In the genomic region with DNA sequence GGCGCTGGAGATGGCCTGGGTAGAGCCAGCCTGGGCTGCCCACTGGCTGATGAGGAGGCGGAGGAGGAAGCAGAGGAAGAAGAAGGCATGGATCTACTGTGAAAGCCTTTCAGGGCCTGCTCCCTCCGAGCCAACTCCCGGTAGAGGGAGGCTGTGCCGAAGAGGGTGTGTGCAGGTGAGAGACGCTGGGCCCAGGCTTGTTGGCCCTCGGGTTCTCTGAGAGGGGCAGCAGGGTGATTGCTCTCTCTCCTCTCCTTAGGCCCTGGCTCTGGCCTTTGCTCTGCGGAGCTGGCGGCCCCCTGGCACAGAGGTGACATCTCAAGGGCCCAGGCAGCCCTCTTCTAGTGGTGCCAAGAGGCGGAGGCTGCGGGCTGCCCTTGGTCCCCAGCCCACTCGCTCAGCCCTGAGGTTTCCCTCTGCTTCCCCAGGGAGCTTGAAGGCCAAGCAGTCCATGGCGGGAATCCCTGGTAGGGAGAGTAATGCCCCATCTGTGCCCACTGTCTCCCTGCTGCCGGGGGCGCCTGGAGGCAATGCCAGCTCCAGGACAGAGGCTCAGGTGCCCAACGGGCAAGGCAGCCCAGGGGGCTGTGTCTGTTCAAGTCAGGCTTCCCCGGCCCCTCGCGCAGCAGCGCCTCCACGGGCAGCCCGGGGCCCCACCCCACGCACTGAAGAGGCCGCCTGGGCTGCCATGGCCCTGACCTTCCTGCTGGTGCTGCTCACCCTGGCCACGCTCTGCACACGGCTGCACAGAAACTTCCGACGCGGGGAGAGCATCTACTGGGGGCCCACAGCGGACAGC, we compare ENCODE assay signal across 9 cellular contexts. TPM values are rescaled to one million over a fixed set of nuclear protein-coding genes. Genes with fewer than 3 reads are reported as not detected.
DNase-seq lines count a peak whose midpoint lies in the region; FAIRE-seq and TF ChIP-seq lines count a peak whose summit lies in the region.
"Had no signal": no experiment of that assay in that cellular context is flagged by ENCODE, and none has a peak within 500 bp of the region (broad histone marks: within the 10 kb centered on the region; RNA-seq: fewer than 3 reads in every experiment).

No MANE protein-coding gene starts in this region.

- H3K4me3 ChIP-seq in H7 (ENCODE audit: insufficient read depth, low read depth, low read length): no peak overlapping the region
- H3K4me3 ChIP-seq in ascending aorta: peak overlapping the region; percentile 43 to 61
- H3K4me3 ChIP-seq in spleen: peak overlapping the region in 6 of 8 donors; percentile 21 to 62 (median 27)
- no peak overlapping the region for H3K4me3 ChIP-seq in small intestine (ENCODE audit: low read depth in 1 of 2, low read length in 2 of 2)
- H3K4me3 ChIP-seq: neural progenitor cell had no signal

- no peak for FAIRE-seq in small intestine (lab: Jason Lieb, UNC)

- TF ChIP-seq CTCF in ascending aorta (IDR thresholded peaks at IDR 0.05): no peak
- TF ChIP-seq CTCF in spleen (IDR thresholded peaks at IDR 0.05 in 8 of 11, conservative IDR thresholded peaks at IDR 0.05 in 3 of 11): no peak

- H3K4me1 ChIP-seq in ascending aorta: peaks cover 10 to 17% of the 10 kb centered on the region in 2 donors
- H3K4me1 ChIP-seq in spleen: peaks cover 10 to 77% (median 43%) of the 10 kb centered on the region in 6 donors
- peaks cover 0 to 5% of the 10 kb centered on the region in 2 donors for H3K4me1 ChIP-seq in small intestine (ENCODE audit: control insufficient read depth in 2 of 2, insufficient read depth in 1 of 2, low read depth in 1 of 2, low read length in 1 of 2)

- DNase-seq in H7 (peak; percentile 60), ascending aorta (ENCODE audit: low spot score in 2 of 2) (peak in 1 of 2 donors; percentile 67), islet precursor cell (peak; percentile 66), spleen (peak; percentile 77), Kasumi-1 (lab: John Stamatoyannopoulos, UW) (no peak), small intestine (no peak), glomerular visceral epithelial cell (ENCODE audit: extremely low spot score) (no peak)
- no peak for DNase-seq in stimulated activated CD4-positive, alpha-beta T cell treated with anti-CD3 and anti-CD28 coated beads, Interleukin-2, amount 100 ng/mL, for 48 hours

- intact Hi-C loops in ascending aorta (cut with DNase I): no loop called here
- intact Hi-C loops in spleen (cut with DNase I; ENCODE audit: low total_unique reads): no loop called here

- WGBS in spleen, 5 donors: 63 to 90% (median 63%) methylated on average over 3 to 30 of the region's 30 CpGs
- 61 to 70% (median 66%) methylated on average over 26 to 30 of the region's 30 CpGs for WGBS in small intestine, 3 donors

- TF ChIP-seq POLR2A in spleen (IDR thresholded peaks at IDR 0.05): no peak

- no peaks in the 10 kb centered on the region for H3K9me3 ChIP-seq in ascending aorta
- no peaks in the 10 kb centered on the region for H3K9me3 ChIP-seq in spleen
- H3K9me3 ChIP-seq in small intestine (ENCODE audit: control insufficient read depth, low read depth): no peaks in the 10 kb centered on the region

- peak overlapping the region; percentile 54 for H3K27ac ChIP-seq in ascending aorta
- peak overlapping the region in 6 of 8 donors; percentile 14 to 63 (median 32) for H3K27ac ChIP-seq in spleen
- no peak overlapping the region for H3K27ac ChIP-seq in small intestine (ENCODE audit: low read depth in 1 of 2, low read length in 1 of 2)
- H3K27ac ChIP-seq: neural progenitor cell had no signal

- H3K27me3 ChIP-seq in H7 (ENCODE audit: control insufficient read depth, insufficient read depth, low read length) (peaks cover 17% of the 10 kb centered on the region), ascending aorta (no peaks in the 10 kb centered on the region), spleen (replicated peaks in 1 of 7) (no peaks in the 10 kb centered on the region), small intestine (ENCODE audit: control insufficient read depth in 2 of 2, insufficient read depth in 2 of 2, low read length in 2 of 2) (no peaks in the 10 kb centered on the region)

- H3K36me3 ChIP-seq in H7 (replicated peaks; ENCODE audit: control insufficient read depth, insufficient read depth, low read length) (peaks cover 2% of the 10 kb centered on the region), ascending aorta (peaks cover 29 to 33% of the 10 kb centered on the region in 2 donors), spleen (peaks cover 0 to 54% (median 34%) of the 10 kb centered on the region in 6 donors), small intestine (ENCODE audit: control insufficient read depth in 2 of 2, insufficient read depth in 2 of 2, low read length in 2 of 2) (peaks cover 0 to 2% of the 10 kb centered on the region in 2 donors)
- H3K36me3 ChIP-seq: neural progenitor cell had no signal

RNA-seq across cellular contexts. Expression of gene TP53I13, which starts 3.6 kb away (rescaled TPM):
- 42.9 and 45.8 TPM in 2 replicates for total RNA-seq in H7 (2014; rRNA removed; shearing (Covaris generic))
- 93.7 TPM for total RNA-seq in ascending aorta
- total RNA-seq in spleen: 10 to 100 TPM; 39.5 to 74.9 (median 68.7) TPM
- polyA plus RNA-seq in spleen: 100 to 1,000 TPM; 129 to 209 (median 190) TPM
- 100 to 1,000 TPM in 2 of 3 donors, 10 to 100 TPM in 1; 66.4 to 326 (median 304) TPM for polyA plus RNA-seq in small intestine

RNA-seq across cellular contexts. Expression of gene ABHD15, which starts 5.2 kb away (rescaled TPM):
- 1.7 TPM in 2 replicates for total RNA-seq in H7 (2014; rRNA removed; shearing (Covaris generic))
- total RNA-seq in ascending aorta: 11.0 TPM
- total RNA-seq in spleen: 10 to 100 TPM in 6 of 7 donors, 1 to 10 TPM in 1; 9.6 to 23.8 (median 15.8) TPM
- 1 to 10 TPM; 5.7 to 7.9 (median 7.5) TPM for polyA plus RNA-seq in spleen
- polyA plus RNA-seq in small intestine: 1 to 10 TPM; 6.5 to 9.4 (median 8.7) TPM

RNA-seq across cellular contexts. Expression of gene GIT1, which starts 17.4 kb away (rescaled TPM):
- total RNA-seq in H7 (2014; rRNA removed; shearing (Covaris generic)): 40.3 and 46.1 TPM in 2 replicates
- total RNA-seq in ascending aorta (142 TPM), spleen (10 to 100 TPM; 42.6 to 64.7 (median 50.2) TPM)
- polyA plus RNA-seq in spleen (10 to 100 TPM; 20.4 to 38.1 (median 27.1) TPM), small intestine (10 to 100 TPM; 19.7 to 29.0 (median 21.9) TPM)

RNA-seq across cellular contexts. Expression of gene ANKRD13B, which starts 20.9 kb away (rescaled TPM):
- total RNA-seq in H7 (2014; rRNA removed; shearing (Covaris generic)): 11.1 and 11.9 TPM in 2 replicates
- total RNA-seq in ascending aorta (16.7 TPM), spleen (1 to 10 TPM; 2.1 to 5.5 (median 2.7) TPM)
- polyA plus RNA-seq in spleen (1 to 10 TPM in 2 of 3 donors, under 1 TPM in 1; 0.85 to 2.5 (median 1.2) TPM), small intestine (1 to 10 TPM in 2 of 3 donors, not detected in 1; 3.0 to 4.0 TPM)

RNA-seq across cellular contexts. Expression of gene CORO6, which starts 50.6 kb away (rescaled TPM):
- total RNA-seq in H7 (2014; rRNA removed; shearing (Covaris generic)): 3.9 and 6.9 TPM in 2 replicates
- 22.0 TPM for total RNA-seq in ascending aorta
- 1 to 10 TPM in 6 of 7 donors, under 1 TPM in 1; 0.81 to 4.8 (median 2.7) TPM for total RNA-seq in spleen
- polyA plus RNA-seq in spleen: 1 to 10 TPM; 4.0 to 5.1 (median 4.6) TPM
- 1 to 10 TPM in 2 of 3 donors, under 1 TPM in 1; 0.67 to 7.3 (median 1.4) TPM for polyA plus RNA-seq in small intestine

Comparison
In these comparisons a context has a peak if more than half of its experiments do, and no peak if none do; other contexts are left out.
1. DNase-seq: peak in H7 (single experiment), islet precursor cell (single experiment) and spleen (single experiment); none in stimulated activated CD4-positive, alpha-beta T cell treated with anti-CD3 and anti-CD28 coated beads, Interleukin-2, amount 100 ng/mL, for 48 hours (0 of 2), Kasumi-1 (0 of 2), small intestine (single experiment) and glomerular visceral epithelial cell (single experiment).
2. H3K4me3 ChIP-seq: peak in ascending aorta (2 of 2) and spleen (6 of 8); none in H7 (single experiment) and small intestine (0 of 2).
3. H3K27ac ChIP-seq: peak in ascending aorta (2 of 2) and spleen (6 of 8); none in small intestine (0 of 2).